20 cellular contexts compared by ENCODE assay signal in the genomic region with DNA sequence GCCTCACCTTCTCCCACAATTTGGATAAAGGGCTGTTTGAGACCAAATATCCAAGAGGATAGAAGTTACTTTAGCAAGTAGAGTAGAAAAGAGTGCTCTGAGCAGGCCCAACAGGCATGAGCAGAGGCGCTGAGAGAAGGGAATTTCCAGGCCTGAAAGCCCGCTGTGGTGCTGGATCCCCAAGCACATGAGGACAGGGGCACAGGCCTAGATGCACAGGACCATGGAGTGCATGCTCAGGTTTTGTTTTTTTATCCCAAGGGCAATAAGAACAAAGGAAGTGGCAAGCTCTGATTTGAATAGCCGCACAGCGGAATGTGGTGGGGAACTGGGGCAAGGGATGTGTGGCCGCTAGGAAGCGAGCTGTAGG. TPM values are rescaled to one million over a fixed set of nuclear protein-coding genes. Genes with fewer than 3 reads are reported as not detected.
"Had no signal": no experiment of that assay in that cellular context is flagged by ENCODE, and none has a peak within 500 bp of the region (broad histone marks: within the 10 kb centered on the region; RNA-seq: fewer than 3 reads in every experiment).

No MANE protein-coding gene starts in this region.

- H3K4me1 ChIP-seq: esophagus muscularis mucosa, gastrocnemius medialis, neural progenitor cell, pancreas, suprapubic skin had no signal

- DNase-seq: effector memory CD4-positive, alpha-beta T cell; gastrocnemius medialis; heart right ventricle; hypothalamus; kidney glomerular epithelial cell; mucosa of descending colon; naive thymus-derived CD8-positive, alpha-beta T cell; occipital lobe; pancreas; right cardiac atrium; stimulated activated CD4-positive, alpha-beta T cell treated with anti-CD3 and anti-CD28 coated beads, Interleukin-2, amount 100 ng/mL, for 48 hours; stimulated activated naive CD8-positive, alpha-beta T cell treated with anti-CD3 and anti-CD28 coated beads, Interleukin-15, Interleukin-2, amounts not matched to agents 100 U/mL and 50 U/mL, for 24 hours; thyroid gland had no signal

- H3K4me3 Mint-ChIP-seq: naive thymus-derived CD8-positive, alpha-beta T cell; neural progenitor cell; type B pancreatic cell had no signal

- H3K4me3 ChIP-seq: esophagus muscularis mucosa, gastrocnemius medialis, heart right ventricle, mucosa of descending colon, neural progenitor cell, pancreas, smooth muscle cell, suprapubic skin, thyroid gland had no signal

- H3K27me3 ChIP-seq: esophagus muscularis mucosa, gastrocnemius medialis, heart right ventricle, neural progenitor cell, pancreas, suprapubic skin, thyroid gland had no signal

- H3K36me3 ChIP-seq: gastrocnemius medialis, neural progenitor cell had no signal

- ATAC-seq: gastrocnemius medialis; heart right ventricle; mucosa of descending colon; naive thymus-derived CD8-positive, alpha-beta T cell; pancreas; right cardiac atrium; stimulated activated naive CD8-positive, alpha-beta T cell treated with anti-CD3 and anti-CD28 coated beads, Interleukin-15, Interleukin-2, amounts not matched to agents 100 U/mL and 50 U/mL, for 24 hours had no signal

- H3K9me3 ChIP-seq: esophagus muscularis mucosa, gastrocnemius medialis, heart right ventricle, mucosa of descending colon, pancreas, suprapubic skin, thyroid gland had no signal

- H3K27ac Mint-ChIP-seq: naive thymus-derived CD8-positive, alpha-beta T cell; neural progenitor cell; progenitor cell of endocrine pancreas; type B pancreatic cell had no signal

- H2AFZ ChIP-seq: neural progenitor cell had no signal

- H3K9me3 Mint-ChIP-seq: neural progenitor cell, type B pancreatic cell had no signal

- H3K4me1 Mint-ChIP-seq: naive thymus-derived CD8-positive, alpha-beta T cell had no signal

- H3K27me3 Mint-ChIP-seq: progenitor cell of endocrine pancreas, type B pancreatic cell had no signal

- H3K27ac ChIP-seq: epithelial cell of prostate, esophagus muscularis mucosa, gastrocnemius medialis, heart right ventricle, neural progenitor cell, pancreas, suprapubic skin, thyroid gland had no signal

- H3K9ac ChIP-seq: neural progenitor cell had no signal

- H3K4me2 ChIP-seq: neural progenitor cell, smooth muscle cell had no signal

- H3K36me3 Mint-ChIP-seq: naive thymus-derived CD8-positive, alpha-beta T cell; neural progenitor cell; type B pancreatic cell had no signal

RNA-seq across cellular contexts. Expression of a gene that starts 33.3 kb away (rescaled TPM):
- total RNA-seq: naive thymus-derived CD8-positive, alpha-beta T cell had no signal
